16 cellular contexts compared by ENCODE assay signal in the genomic region with DNA sequence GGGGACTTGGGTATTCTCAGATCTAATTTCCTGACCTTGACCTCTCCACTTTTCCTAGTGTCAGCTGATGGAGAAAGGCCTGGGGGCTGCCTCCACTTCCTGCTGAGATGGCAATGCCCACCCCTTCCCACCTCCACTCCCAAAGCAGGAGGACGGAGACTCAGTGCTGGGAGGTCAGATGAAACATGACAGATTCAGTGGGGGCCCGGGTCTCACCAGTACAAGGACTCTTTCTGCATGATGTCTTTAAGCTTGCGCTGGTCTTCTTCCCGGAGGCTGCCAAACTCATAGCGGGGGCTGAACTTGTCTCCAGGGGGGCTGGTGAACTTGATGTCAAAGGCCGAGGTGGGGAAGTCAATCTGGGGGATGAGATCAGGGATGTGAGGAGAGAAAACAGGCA. TPM values are rescaled to one million over a fixed set of nuclear protein-coding genes. Genes with fewer than 3 reads are reported as not detected.
A peak's percentile ranks its signal among the peaks of the same experiment; 100 is the strongest.
DNase-seq lines count a peak whose midpoint lies in the region; ATAC-seq and TF ChIP-seq lines count a peak whose summit lies in the region.
"Had no signal": no experiment of that assay in that cellular context is flagged by ENCODE, and none has a peak within 500 bp of the region (broad histone marks: within the 10 kb centered on the region; RNA-seq: fewer than 3 reads in every experiment).

No MANE protein-coding gene starts in this region.

- H3K27me3 Mint-ChIP-seq in dendritic cell treated with granulocyte-macrophage colony-stimulating factor and Interleukin-4, amounts not matched to agents 40 ng/mL and 50 ng/mL, for 4 days = no peaks in the 10 kb centered on the region
- no peaks in the 10 kb centered on the region for H3K27me3 Mint-ChIP-seq in neural crest cell (ENCODE audit: low read depth)
- no peaks in the 10 kb centered on the region for H3K27me3 Mint-ChIP-seq in mesothelial cell of epicardium (ENCODE audit: low read depth)
- H3K27me3 Mint-ChIP-seq: activated naive CD8-positive, alpha-beta T cell treated with anti-CD3 and anti-CD28 coated beads, Interleukin-2, amount 50 U/mL, for 24 hours had no signal

- H3K36me3 ChIP-seq in heart right ventricle (peaks cover 0 to 94% (median 43%) of the 10 kb centered on the region in 9 donors), brain microvascular endothelial cell (replicated peaks) (no peaks in the 10 kb centered on the region)

- no peak overlapping the region for H3K4me3 Mint-ChIP-seq in dendritic cell treated with granulocyte-macrophage colony-stimulating factor and Interleukin-4, amounts not matched to agents 40 ng/mL and 50 ng/mL, for 4 days
- H3K4me3 Mint-ChIP-seq in neural crest cell = no peak overlapping the region
- H3K4me3 Mint-ChIP-seq in mesothelial cell of epicardium = no peak overlapping the region
- H3K4me3 Mint-ChIP-seq: activated naive CD8-positive, alpha-beta T cell treated with anti-CD3 and anti-CD28 coated beads, Interleukin-2, amount 50 U/mL, for 24 hours; activated T-cell treated with anti-CD3 and anti-CD28 coated beads, Interleukin-2, amount 50 U/mL, for 4 hours; HFFc6 had no signal

- DNase-seq in heart right ventricle (no peak), cardiac septum (ENCODE audit: low spot score) (no peak), neural crest cell (ENCODE audit: low read depth, low spot score) (no peak), mesothelial cell of epicardium (ENCODE audit: low spot score in 2 of 2, unreplicated experiment in 2 of 2) (no peak), brain microvascular endothelial cell (no peak)
- DNase-seq: activated naive CD8-positive, alpha-beta T cell treated with anti-CD3 and anti-CD28 coated beads, Interleukin-2, amount 50 U/mL, for 24 hours; activated T-cell treated with anti-CD3 and anti-CD28 coated beads, Interleukin-2, amount 50 U/mL, for 4 hours; Calu3; HFFc6; NCI-H1930; PC-3; SK-N-SH had no signal

- H3K27ac ChIP-seq in heart right ventricle (peak overlapping the region in 7 of 10 donors; percentile 4 to 65 (median 58)), temporal lobe (ENCODE audit: low read depth, low read length) (peak overlapping the region; percentile 90), brain microvascular endothelial cell (no peak overlapping the region)
- H3K27ac ChIP-seq: parathyroid adenoma had no signal

- ATAC-seq in heart right ventricle (no peak), HG03175 (IDR thresholded peaks at IDR 0.05; ENCODE audit: unreplicated experiment) (no peak)
- ATAC-seq: activated naive CD8-positive, alpha-beta T cell treated with anti-CD3 and anti-CD28 coated beads, Interleukin-2, amount 50 U/mL, for 24 hours; PC-3 had no signal

- no peaks in the 10 kb centered on the region for H3K9me3 Mint-ChIP-seq in dendritic cell treated with granulocyte-macrophage colony-stimulating factor and Interleukin-4, amounts not matched to agents 40 ng/mL and 50 ng/mL, for 4 days
- H3K9me3 Mint-ChIP-seq in neural crest cell (no peaks in the 10 kb centered on the region), mesothelial cell of epicardium (no peaks in the 10 kb centered on the region)
- H3K9me3 Mint-ChIP-seq: activated naive CD8-positive, alpha-beta T cell treated with anti-CD3 and anti-CD28 coated beads, Interleukin-2, amount 50 U/mL, for 24 hours; activated T-cell treated with anti-CD3 and anti-CD28 coated beads, Interleukin-2, amount 50 U/mL, for 4 hours; HFFc6 had no signal

- 73 to 82% methylated on average over 6 of the region's 6 CpGs for WGBS in heart right ventricle, 2 donors

- peak overlapping the region; percentile 11 for H3K27ac Mint-ChIP-seq in dendritic cell treated with granulocyte-macrophage colony-stimulating factor and Interleukin-4, amounts not matched to agents 40 ng/mL and 50 ng/mL, for 4 days
- peak overlapping the region; percentile 43 for H3K27ac Mint-ChIP-seq in neural crest cell (ENCODE audit: unreplicated experiment)
- H3K27ac Mint-ChIP-seq in mesothelial cell of epicardium = no peak overlapping the region
- H3K27ac Mint-ChIP-seq: HFFc6 had no signal

- in situ Hi-C loops in brain microvascular endothelial cell (cut with HindIII; ENCODE audit: low pct_ligation_motif_present, low sequenced_read_pairs) = no loop called here

- H3K4me1 ChIP-seq in heart right ventricle = peaks cover 34 to 90% (median 53%) of the 10 kb centered on the region in 9 donors
- H3K4me1 ChIP-seq: parathyroid adenoma had no signal

- TF ChIP-seq CTCF in heart right ventricle (IDR thresholded peaks at IDR 0.05) = no peak
- TF ChIP-seq CTCF in neural crest cell (conservative IDR thresholded peaks at IDR 0.05) = no peak
- no peak for TF ChIP-seq CTCF in mesothelial cell of epicardium (IDR thresholded peaks at IDR 0.05; ENCODE audit: unreplicated experiment)
- no peak for TF ChIP-seq CTCF in brain microvascular endothelial cell (IDR thresholded peaks at IDR 0.05; ENCODE audit: low read depth, low read length, missing control alignments)

- H3K27me3 ChIP-seq in heart right ventricle = no peaks in the 10 kb centered on the region
- no peaks in the 10 kb centered on the region for H3K27me3 ChIP-seq in brain microvascular endothelial cell (replicated peaks)

- peaks cover 9% of the 10 kb centered on the region for H3K36me3 Mint-ChIP-seq in dendritic cell treated with granulocyte-macrophage colony-stimulating factor and Interleukin-4, amounts not matched to agents 40 ng/mL and 50 ng/mL, for 4 days (ENCODE audit: low read depth)
- H3K36me3 Mint-ChIP-seq in neural crest cell (ENCODE audit: low read depth) = peaks cover 11% of the 10 kb centered on the region
- peaks cover 28% of the 10 kb centered on the region for H3K36me3 Mint-ChIP-seq in mesothelial cell of epicardium

- intact Hi-C loops in heart right ventricle (cut with DNase I) (loop anchor here in 7 of 10 donors (1.0 to 5.0 kb wide), 6 partner anchors 45 to 56 kb away; a partner anchor contains a TSS), cardiac septum (cut with DNase I) (loop anchor here (2.0 kb wide), 1 partner anchor 48 kb away; a partner anchor contains a TSS)
- intact Hi-C loops in dendritic cell treated with granulocyte-macrophage colony-stimulating factor and Interleukin-4, amounts not matched to agents 40 ng/mL and 50 ng/mL, for 4 days (cut with micrococcal nuclease) = loop anchor here (5.0 kb wide), 1 partner anchor 360 kb away; no protein-coding TSS in a partner anchor

- no peak overlapping the region for H3K4me3 ChIP-seq in heart right ventricle
- H3K4me3 ChIP-seq in brain microvascular endothelial cell (ENCODE audit: low read depth, low read length) = no peak overlapping the region

- peaks cover 17% of the 10 kb centered on the region for H3K4me1 Mint-ChIP-seq in dendritic cell treated with granulocyte-macrophage colony-stimulating factor and Interleukin-4, amounts not matched to agents 40 ng/mL and 50 ng/mL, for 4 days (ENCODE audit: low read depth)
- H3K4me1 Mint-ChIP-seq in neural crest cell (peaks cover 16% of the 10 kb centered on the region), mesothelial cell of epicardium (peaks cover 26% of the 10 kb centered on the region)

- no peaks in the 10 kb centered on the region for H3K9me3 ChIP-seq in heart right ventricle
- H3K9me3 ChIP-seq: SK-N-SH had no signal

RNA-seq across cellular contexts. Expression of a gene that starts 35.6 kb away (rescaled TPM):
- total RNA-seq in heart right ventricle = 10 to 100 TPM; 18.1 to 47.3 (median 22.5) TPM
- polyA plus RNA-seq in heart right ventricle = 10 to 100 TPM in 1 of 2 donors, 1 to 10 TPM in 1; 8.4 to 13.0 TPM
- 21.2 TPM for total RNA-seq in cardiac septum
- 45.8 and 46.6 TPM in 2 replicates for total RNA-seq in neural crest cell
- 37.9 TPM for total RNA-seq in temporal lobe
- 56.2 to 57.5 TPM (median 57.5 TPM) in 3 replicates for total RNA-seq in mesothelial cell of epicardium

RNA-seq across cellular contexts. Expression of a gene that starts 47.4 kb away (rescaled TPM):
- total RNA-seq in heart right ventricle (10 to 100 TPM; 16.4 to 31.9 (median 23.0) TPM), cardiac septum (28.8 TPM), neural crest cell (70.5 and 71.7 TPM in 2 replicates), temporal lobe (33.2 TPM), mesothelial cell of epicardium (36.3 to 39.6 TPM (median 39.5 TPM) in 3 replicates)
- 10 to 100 TPM in 1 of 2 donors, 1 to 10 TPM in 1; 4.4 to 16.6 TPM for polyA plus RNA-seq in heart right ventricle
